8 cellular contexts compared by ENCODE assay signal in the genomic region with DNA sequence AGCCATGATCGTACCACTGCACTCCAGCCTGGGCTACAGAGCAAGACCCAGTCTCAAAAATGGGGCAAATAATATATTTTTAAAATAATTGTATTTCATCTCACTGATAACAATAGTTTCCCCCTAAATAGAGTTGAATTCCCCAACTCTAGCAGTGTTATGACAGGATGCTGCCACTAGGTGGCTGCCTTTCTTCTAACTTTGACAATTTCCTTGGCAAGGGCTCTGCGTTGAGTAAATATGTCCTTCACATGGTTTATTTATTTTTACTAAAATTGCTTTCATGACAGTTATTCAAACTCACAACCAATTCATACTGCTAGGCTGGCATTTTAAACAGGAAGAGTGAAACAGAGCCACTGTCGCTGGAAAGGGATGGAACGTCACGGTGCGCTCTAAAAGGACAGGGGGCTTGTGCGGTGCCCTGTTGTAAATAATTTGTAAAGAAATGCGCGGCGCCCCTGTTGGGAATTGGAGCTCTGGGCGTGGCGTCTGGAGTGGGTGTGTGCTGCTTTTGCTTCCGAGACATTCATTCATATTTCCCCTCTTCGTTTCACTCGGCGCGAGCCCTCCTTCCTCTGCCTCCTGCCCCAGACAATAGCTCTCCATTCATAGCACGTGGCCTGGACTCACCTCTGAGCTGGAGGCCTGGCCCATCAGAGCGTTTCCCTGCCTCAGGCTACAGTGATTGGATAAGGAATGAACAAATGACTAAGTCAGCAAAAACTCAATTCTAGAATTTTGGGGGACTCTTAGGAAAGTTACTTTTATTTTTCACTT. TPM values are rescaled to one million over a fixed set of nuclear protein-coding genes. Genes with fewer than 3 reads are reported as not detected.
DNase-seq lines count a peak whose midpoint lies in the region; ATAC-seq and TF ChIP-seq lines count a peak whose summit lies in the region.

No MANE protein-coding gene starts in this region.

- peak overlapping the region in 1 of 2 experiments; percentile 66 for H3K18ac ChIP-seq in mesenchymal stem cell (ENCODE audit: low read depth in 1 of 2, low read length in 2 of 2)

- H3K23ac ChIP-seq in mesenchymal stem cell (ENCODE audit: low read length in 2 of 2) = no peak overlapping the region

- no peak for ATAC-seq in GM18498 (IDR thresholded peaks at IDR 0.05; ENCODE audit: unreplicated experiment)

- no peak overlapping the region for H2BK5ac ChIP-seq in mesenchymal stem cell (ENCODE audit: low read depth, low read length, poor library complexity, severe bottlenecking)

- H3K4me3 ChIP-seq in WI38 (ENCODE audit: low read depth, low read length) = peak overlapping the region; percentile 32
- peak overlapping the region in 1 of 2 experiments; percentile 66 for H3K4me3 ChIP-seq in mesenchymal stem cell (ENCODE audit: insufficient read depth in 1 of 2, low read depth in 1 of 2, low read length in 2 of 2)

- no peak overlapping the region for H2BK120ac ChIP-seq in mesenchymal stem cell (ENCODE audit: low read depth, low read length)

- no peak overlapping the region for H3K4me2 ChIP-seq in mesenchymal stem cell (ENCODE audit: low read length, poor library complexity, severe bottlenecking)

- peaks cover 0 to 2% of the 10 kb centered on the region in 2 experiments for H3K36me3 ChIP-seq in mesenchymal stem cell (ENCODE audit: control insufficient read depth in 1 of 2, insufficient read depth in 2 of 2, low read depth in 1 of 2, low read length in 2 of 2)

- H4K91ac ChIP-seq in mesenchymal stem cell (ENCODE audit: low read length) = peak overlapping the region; percentile 81

- DNase-seq in NK-92 treated with Interleukin-12 subunit alpha and Interleukin-12 subunit beta, amount 100 ng/mL, for 24 hours (lab: John Stamatoyannopoulos, UW) = peak; percentile 24
- no peak for DNase-seq in NK-92 (lab: John Stamatoyannopoulos, UW; ENCODE audit: unreplicated experiment)
- DNase-seq in NCI-H128 (lab: John Stamatoyannopoulos, UW; ENCODE audit: unreplicated experiment) = peak; percentile 2
- DNase-seq in effector CD4-positive, alpha-beta T cell = peak; percentile 16
- DNase-seq in mesenchymal stem cell = peak; percentile 65
- peak; percentile 26 to 45 for DNase-seq in stimulated activated CD8-positive, alpha-beta memory T cell treated with anti-CD3 and anti-CD28 coated beads, Interleukin-7, amount 100 ng/mL, for 4 hours (ENCODE audit: low read depth in 2 of 2)

- no peak overlapping the region for H3K14ac ChIP-seq in mesenchymal stem cell (ENCODE audit: low read length in 2 of 2)

- H3K27ac ChIP-seq in mesenchymal stem cell (ENCODE audit: low read length, poor library complexity, severe bottlenecking) = no peak overlapping the region

- TF ChIP-seq CTCF in WI38 (IDR thresholded peaks at IDR 0.05; ENCODE audit: low read depth, low read length) = peak; percentile 87

- 67% methylated on average over 17 of the region's 19 CpGs for WGBS in mesenchymal stem cell

- H3K79me1 ChIP-seq in mesenchymal stem cell (replicated peaks; ENCODE audit: low read length, poor library complexity, severe bottlenecking) = no peaks in the 10 kb centered on the region

- H2BK15ac ChIP-seq in mesenchymal stem cell (ENCODE audit: low read depth, poor library complexity, severe bottlenecking) = no peak overlapping the region

- peak overlapping the region; percentile 77 for H3K9ac ChIP-seq in mesenchymal stem cell (ENCODE audit: low read length)

- no peak overlapping the region for H2AFZ ChIP-seq in mesenchymal stem cell (ENCODE audit: low read depth, low read length)

- H3K27me3 ChIP-seq in mesenchymal stem cell (ENCODE audit: control insufficient read depth in 1 of 2, insufficient read depth in 1 of 2, low read length in 2 of 2) = peaks cover 0 to 8% of the 10 kb centered on the region in 2 experiments

- peak overlapping the region in 1 of 2 experiments; percentile 7 for H2BK12ac ChIP-seq in mesenchymal stem cell (ENCODE audit: low read length in 2 of 2)

- H4K8ac ChIP-seq in mesenchymal stem cell (ENCODE audit: low read length) = peak overlapping the region; percentile 71

- no peak overlapping the region for H3K4ac ChIP-seq in mesenchymal stem cell (ENCODE audit: low read depth in 1 of 2, low read length in 2 of 2)

- H2AK5ac ChIP-seq in mesenchymal stem cell (ENCODE audit: low read length, severe bottlenecking) = no peak overlapping the region

- H3K9me3 ChIP-seq in mesenchymal stem cell (ENCODE audit: control insufficient read depth, low read length) = no peaks in the 10 kb centered on the region

- peaks cover 16% of the 10 kb centered on the region for H3K4me1 ChIP-seq in mesenchymal stem cell (ENCODE audit: control insufficient read depth, insufficient read depth, low read depth, low read length)

RNA-seq across cellular contexts. Expression of a gene that starts 20.5 kb away (rescaled TPM):
- 53.6 TPM for polyA plus RNA-seq in mesenchymal stem cell (2013, experiment 1 of 2)
- 50.9 TPM for polyA plus RNA-seq in mesenchymal stem cell (2013, experiment 2 of 2)
